In genomic region chr18:34661464-34662087, GRCh38 we compare ENCODE assay signal across 8 cellular contexts.
A peak's percentile ranks its signal among the peaks of the same experiment; 100 is the strongest.
DNase-seq lines count a peak whose midpoint lies in the region; ATAC-seq and TF ChIP-seq lines count a peak whose summit lies in the region.

No MANE protein-coding gene starts in this region.

- H3K4me1 ChIP-seq in RWPE2 (ENCODE audit: insufficient read depth, poor library complexity, severe bottlenecking) (peaks cover 10% of the 10 kb centered on the region), neutrophil (ENCODE audit: control insufficient read depth in 1 of 2, insufficient read depth in 1 of 2, low read depth in 1 of 2, low read length in 1 of 2) (no peaks in the 10 kb centered on the region)

- H3K4me1 Mint-ChIP-seq in effector memory CD8-positive, alpha-beta T cell (ENCODE audit: low read depth in 2 of 2): no peaks in the 10 kb centered on the region

- H3K4me3 ChIP-seq in RWPE2 (ENCODE audit: severe bottlenecking) (no peak overlapping the region), fibroblast of mammary gland (ENCODE audit: control insufficient read depth, low read depth, low read length) (no peak overlapping the region), neutrophil (ENCODE audit: low read depth in 1 of 2, low read length in 1 of 2) (no peak overlapping the region)

- H3K27me3 ChIP-seq in RWPE2 (ENCODE audit: insufficient read depth, poor library complexity, severe bottlenecking) (no peaks in the 10 kb centered on the region), neutrophil (peaks cover 13% of the 10 kb centered on the region)

- ATAC-seq in GM21723 (IDR thresholded peaks at IDR 0.05; ENCODE audit: unreplicated experiment): peak; percentile 86
- peak; percentile 61; the same call in 2 of the 3 replicates for ATAC-seq in RWPE2 (ENCODE audit: low read depth)
- ATAC-seq in effector memory CD8-positive, alpha-beta T cell (replicated peaks): no peak

- H3K9me3 Mint-ChIP-seq in effector memory CD8-positive, alpha-beta T cell: no peaks in the 10 kb centered on the region

- H3K27ac ChIP-seq in RWPE2 (ENCODE audit: poor library complexity, severe bottlenecking): no peak overlapping the region
- no peak overlapping the region for H3K27ac ChIP-seq in neutrophil

- TF ChIP-seq CTCF in RWPE2 (IDR thresholded peaks at IDR 0.05; ENCODE audit: poor library complexity, severe bottlenecking) (peak; percentile 86), fibroblast of mammary gland (conservative IDR thresholded peaks at IDR 0.05; ENCODE audit: control insufficient read depth, insufficient read depth, low read depth, low read length) (peak; percentile 95), neutrophil (IDR thresholded peaks at IDR 0.05) (peak; percentile 37)

- H3K27ac Mint-ChIP-seq in effector memory CD8-positive, alpha-beta T cell: no peak overlapping the region

- no peaks in the 10 kb centered on the region for H3K27me3 Mint-ChIP-seq in effector memory CD8-positive, alpha-beta T cell

- DNase-seq in NCI-H2171 treated with DMSO at 0.1 percent for 48 hours (lab: John Stamatoyannopoulos, UW): peak; percentile 52
- no peak for DNase-seq in NCI-H2171 (lab: John Stamatoyannopoulos, UW)
- DNase-seq in KBM-7: peak; percentile 67
- no peak for DNase-seq in RWPE2 (ENCODE audit: low spot score)
- DNase-seq in fibroblast of mammary gland (ENCODE audit: low read depth): peak; percentile 67
- no peak for DNase-seq in effector memory CD8-positive, alpha-beta T cell

- H3K9me3 ChIP-seq in RWPE2 (ENCODE audit: severe bottlenecking) (no peaks in the 10 kb centered on the region), neutrophil (no peaks in the 10 kb centered on the region)

- H3K36me3 Mint-ChIP-seq in effector memory CD8-positive, alpha-beta T cell (ENCODE audit: insufficient read depth): no peaks in the 10 kb centered on the region

- H3K4me3 Mint-ChIP-seq in effector memory CD8-positive, alpha-beta T cell: no peak overlapping the region

- in situ Hi-C loops in KBM-7 (cut with MboI; ENCODE audit: low pct_unique_long_range_greater_than_20kb, low sequenced_read_pairs): no loop called here

- H3K36me3 ChIP-seq in RWPE2 (ENCODE audit: low read depth): no peaks in the 10 kb centered on the region
- no peaks in the 10 kb centered on the region for H3K36me3 ChIP-seq in neutrophil

Comparison
In these comparisons a context has a peak if more than half of its experiments do, and no peak if none do; other contexts are left out.
1. DNase-seq: peak in NCI-H2171 treated with DMSO at 0.1 percent for 48 hours (single experiment), KBM-7 (single experiment) and fibroblast of mammary gland (single experiment); none in NCI-H2171 (single experiment), RWPE2 (single experiment) and effector memory CD8-positive, alpha-beta T cell (0 of 3).
2. CTCF ChIP-seq: peak in every context shown above with its lines; median percentile 95 in fibroblast of mammary gland; 86 in RWPE2; 37 in neutrophil.